ENCODE assay signal across 1 cellular context in genomic region chr4:184292877-184293276, GRCh38.
TF ChIP-seq lines count a peak whose summit lies in the region.

No MANE protein-coding gene starts in this region.

TF ChIP-seq in GM12878, 131 proteins besides CTCF, POLR2A, EP300 and RAD21 (continued from another document):
- TF ChIP-seq PKNOX1 (IDR thresholded peaks at IDR 0.05), result no peak
- no peak for TF ChIP-seq YBX1 (IDR thresholded peaks at IDR 0.05)
- TF ChIP-seq SMAD1 (IDR thresholded peaks at IDR 0.05; ENCODE audit: low read depth, partially characterized antibody), result peak; percentile 22
- no peak for TF ChIP-seq CHD4 (IDR thresholded peaks at IDR 0.05)
- TF ChIP-seq ESRRA (IDR thresholded peaks at IDR 0.05; ENCODE audit: low read length), result no peak
- TF ChIP-seq CHD2 (IDR thresholded peaks at IDR 0.05; ENCODE audit: borderline replicate concordance, low read depth, low read length), result no peak
- TF ChIP-seq POU2F2 (IDR thresholded peaks at IDR 0.05; ENCODE audit: borderline replicate concordance, low read depth, low read length), result no peak
- TF ChIP-seq SIN3A (IDR thresholded peaks at IDR 0.05; ENCODE audit: low read depth, low read length), result no peak
